10 cellular contexts compared by ENCODE assay signal in genomic region chr20:48771542-48771941, GRCh38. TPM values are rescaled to one million over a fixed set of nuclear protein-coding genes. Genes with fewer than 3 reads are reported as not detected.
A peak's percentile ranks its signal among the peaks of the same experiment; 100 is the strongest.
DNase-seq lines count a peak whose midpoint lies in the region; ATAC-seq, FAIRE-seq and TF ChIP-seq lines count a peak whose summit lies in the region.
"Had no signal": no experiment of that assay in that cellular context is flagged by ENCODE, and none has a peak within 500 bp of the region (broad histone marks: within the 10 kb centered on the region; RNA-seq: fewer than 3 reads in every experiment).

No MANE protein-coding gene starts in this region.

- CTCF ChIA-PET in activated CD8-positive, alpha-beta T cell treated with anti-CD3 and anti-CD28 coated beads for 36 hours (lab: Charles Lee), result no interaction called here
- CTCF ChIA-PET in activated CD8-positive, alpha-beta T cell treated with anti-CD3 and anti-CD28 coated beads, Interleukin-2, amount 10 ng/mL, durations not matched to agents 7 days and 5 days (lab: Charles Lee), result interaction anchor here (1.0 kb wide), 1 partner anchor 20 kb away, joined by 3 read pairs; no protein-coding TSS in a partner anchor

- H3K9me3 Mint-ChIP-seq in activated CD8-positive, alpha-beta T cell treated with anti-CD3 and anti-CD28 coated beads for 36 hours, result peaks cover 4% of the 10 kb centered on the region
- H3K9me3 Mint-ChIP-seq in activated CD8-positive, alpha-beta T cell treated with anti-CD3 and anti-CD28 coated beads, Interleukin-2, amount 10 ng/mL, durations not matched to agents 7 days and 5 days (ENCODE audit: insufficient read depth), result peaks cover 1% of the 10 kb centered on the region

- no peaks in the 10 kb centered on the region for H3K27me3 ChIP-seq in small intestine (ENCODE audit: control insufficient read depth in 2 of 2, insufficient read depth in 2 of 2, low read length in 2 of 2)

- H3K27ac ChIP-seq in substantia nigra (ENCODE audit: low read depth, low read length, poor library complexity, severe bottlenecking) (peak overlapping the region; percentile 49), small intestine (ENCODE audit: low read depth in 1 of 2, low read length in 1 of 2) (no peak overlapping the region)

- H3K36me3 ChIP-seq in small intestine (ENCODE audit: control insufficient read depth in 2 of 2, insufficient read depth in 2 of 2, low read length in 2 of 2), result no peaks in the 10 kb centered on the region

- peaks cover 85% of the 10 kb centered on the region for H3K4me1 Mint-ChIP-seq in activated CD8-positive, alpha-beta T cell treated with anti-CD3 and anti-CD28 coated beads for 36 hours (ENCODE audit: low read depth)
- peaks cover 93% of the 10 kb centered on the region for H3K4me1 Mint-ChIP-seq in activated CD8-positive, alpha-beta T cell treated with anti-CD3 and anti-CD28 coated beads, Interleukin-2, amount 10 ng/mL, durations not matched to agents 7 days and 5 days (ENCODE audit: low read depth)

- FAIRE-seq in small intestine (lab: Jason Lieb, UNC), result no peak

- DNase-seq in activated CD8-positive, alpha-beta T cell treated with anti-CD3 and anti-CD28 coated beads for 36 hours, result no peak
- no peak for DNase-seq in activated CD8-positive, alpha-beta T cell treated with anti-CD3 and anti-CD28 coated beads, Interleukin-2, amount 10 ng/mL, durations not matched to agents 7 days and 5 days
- DNase-seq in OCI-M1 (lab: John Stamatoyannopoulos, UW), result peak; percentile 88
- DNase-seq in fibroblast of peridontal ligament (ENCODE audit: extremely low read depth), result peak; percentile 61
- peak in 1 of 49 donors; percentile 12 for DNase-seq in substantia nigra (lab: John Stamatoyannopoulos, UW)
- no peak for DNase-seq in NCI-H774 (lab: John Stamatoyannopoulos, UW)
- DNase-seq in NCI-H1092 treated with DMSO at 0.1 percent for 48 hours (lab: John Stamatoyannopoulos, UW), result no peak
- DNase-seq in small intestine, result no peak
- DNase-seq: activated gamma-delta T cell, SHP77 had no signal

- ATAC-seq in activated CD8-positive, alpha-beta T cell treated with anti-CD3 and anti-CD28 coated beads for 36 hours, result no peak
- ATAC-seq in activated CD8-positive, alpha-beta T cell treated with anti-CD3 and anti-CD28 coated beads, Interleukin-2, amount 10 ng/mL, durations not matched to agents 7 days and 5 days, result no peak

- WGBS in small intestine, 3 donors, result 64 to 67% (median 66%) methylated on average over 10 of the region's 10 CpGs

- H3K4me1 ChIP-seq in small intestine (ENCODE audit: control insufficient read depth in 2 of 2, insufficient read depth in 1 of 2, low read depth in 1 of 2, low read length in 1 of 2), result no peaks in the 10 kb centered on the region

- intact Hi-C loops in activated CD8-positive, alpha-beta T cell treated with anti-CD3 and anti-CD28 coated beads for 36 hours (cut with micrococcal nuclease), result no loop called here

- no peaks in the 10 kb centered on the region for H3K27me3 Mint-ChIP-seq in activated CD8-positive, alpha-beta T cell treated with anti-CD3 and anti-CD28 coated beads for 36 hours
- H3K27me3 Mint-ChIP-seq in activated CD8-positive, alpha-beta T cell treated with anti-CD3 and anti-CD28 coated beads, Interleukin-2, amount 10 ng/mL, durations not matched to agents 7 days and 5 days (ENCODE audit: low read depth), result no peaks in the 10 kb centered on the region

- H3K4me3 Mint-ChIP-seq in activated CD8-positive, alpha-beta T cell treated with anti-CD3 and anti-CD28 coated beads for 36 hours, result no peak overlapping the region
- H3K4me3 Mint-ChIP-seq in activated CD8-positive, alpha-beta T cell treated with anti-CD3 and anti-CD28 coated beads, Interleukin-2, amount 10 ng/mL, durations not matched to agents 7 days and 5 days, result no peak overlapping the region

- peaks cover 51% of the 10 kb centered on the region for H3K36me3 Mint-ChIP-seq in activated CD8-positive, alpha-beta T cell treated with anti-CD3 and anti-CD28 coated beads for 36 hours (ENCODE audit: low read depth)
- peaks cover 62% of the 10 kb centered on the region for H3K36me3 Mint-ChIP-seq in activated CD8-positive, alpha-beta T cell treated with anti-CD3 and anti-CD28 coated beads, Interleukin-2, amount 10 ng/mL, durations not matched to agents 7 days and 5 days (ENCODE audit: low read depth)

- no peaks in the 10 kb centered on the region for H3K9me3 ChIP-seq in small intestine (ENCODE audit: control insufficient read depth, low read depth)

- POLR2A ChIA-PET in activated CD8-positive, alpha-beta T cell treated with anti-CD3 and anti-CD28 coated beads for 36 hours (lab: Charles Lee), result interaction anchor here (0.9 to 3.2 kb wide), 5 partner anchors 12 to 55 kb away, joined by 3 to 18 read pairs (median 4); partner anchors contain the start of gene PREX1
- POLR2A ChIA-PET in activated CD8-positive, alpha-beta T cell treated with anti-CD3 and anti-CD28 coated beads, Interleukin-2, amount 10 ng/mL, durations not matched to agents 7 days and 5 days (lab: Charles Lee), result interaction anchor here (1.9 kb wide), 1 partner anchor 56 kb away, joined by 5 read pairs; the partner anchor contains the start of gene PREX1

- H3K27ac Mint-ChIP-seq in activated CD8-positive, alpha-beta T cell treated with anti-CD3 and anti-CD28 coated beads for 36 hours, result peak overlapping the region; percentile 30
- no peak overlapping the region for H3K27ac Mint-ChIP-seq in activated CD8-positive, alpha-beta T cell treated with anti-CD3 and anti-CD28 coated beads, Interleukin-2, amount 10 ng/mL, durations not matched to agents 7 days and 5 days

- TF ChIP-seq CTCF in activated CD8-positive, alpha-beta T cell treated with anti-CD3 and anti-CD28 coated beads for 36 hours (IDR thresholded peaks at IDR 0.05), result no peak

- H3K4me3 ChIP-seq in small intestine (ENCODE audit: low read depth in 1 of 2, low read length in 2 of 2), result no peak overlapping the region

RNA-seq across cellular contexts. Expression of gene PREX1, which starts 56.3 kb away (rescaled TPM):
- 10 to 100 TPM; 79.7 to 80.5 TPM for total RNA-seq in activated CD8-positive, alpha-beta T cell treated with anti-CD3 and anti-CD28 coated beads for 36 hours
- 100 to 1,000 TPM; 146 to 152 TPM for total RNA-seq in activated CD8-positive, alpha-beta T cell treated with anti-CD3 and anti-CD28 coated beads, Interleukin-2, amount 10 ng/mL, durations not matched to agents 7 days and 5 days
- polyA plus RNA-seq in small intestine, result 1 to 10 TPM; 1.8 to 8.3 (median 7.6) TPM

Comparison
In these comparisons a context has a peak if more than half of its experiments do, and no peak if none do; other contexts are left out.
1. DNase-seq: peak in OCI-M1 (single experiment) and fibroblast of peridontal ligament (single experiment); none in activated CD8-positive, alpha-beta T cell treated with anti-CD3 and anti-CD28 coated beads for 36 hours (single experiment), activated CD8-positive, alpha-beta T cell treated with anti-CD3 and anti-CD28 coated beads, Interleukin-2, amount 10 ng/mL, durations not matched to agents 7 days and 5 days (single experiment), NCI-H774 (single experiment), NCI-H1092 treated with DMSO at 0.1 percent for 48 hours (single experiment) and small intestine (single experiment).